Comparison of ENCODE assay signal across 8 cellular contexts in genomic region chr13:49584771-49585182, GRCh38. TPM values are rescaled to one million over a fixed set of nuclear protein-coding genes. Genes with fewer than 3 reads are reported as not detected.
DNase-seq lines count a peak whose midpoint lies in the region; ATAC-seq and TF ChIP-seq lines count a peak whose summit lies in the region.

No MANE protein-coding gene starts in this region.

- H3K36me3 ChIP-seq in HUES6 (ENCODE audit: control insufficient read depth, insufficient read depth, low read length) (peaks cover 13% of the 10 kb centered on the region), ascending aorta (peaks cover 7 to 10% of the 10 kb centered on the region in 2 donors), iPS-20b (ENCODE audit: insufficient read depth, low read depth, low read length) (peaks cover 21% of the 10 kb centered on the region), smooth muscle cell (ENCODE audit: low read depth) (no peaks in the 10 kb centered on the region)

- H3F3A ChIP-seq in smooth muscle cell (ENCODE audit: low read depth), result peaks cover 7% of the 10 kb centered on the region

- no peaks in the 10 kb centered on the region; the same call in 1 of the 2 replicates for H3K27me3 ChIP-seq in HUES6 (ENCODE audit: control insufficient read depth, insufficient read depth, low read length)
- no peaks in the 10 kb centered on the region for H3K27me3 ChIP-seq in ascending aorta
- peaks cover 7% of the 10 kb centered on the region; the same call in 1 of the 2 replicates for H3K27me3 ChIP-seq in iPS-20b (ENCODE audit: insufficient read depth, low read length)
- no peaks in the 10 kb centered on the region for H3K27me3 ChIP-seq in smooth muscle cell (ENCODE audit: low read depth)

- ATAC-seq in GM21390 (IDR thresholded peaks at IDR 0.05; ENCODE audit: unreplicated experiment), result peak; percentile 8

- H3K27ac ChIP-seq in HUES6 (ENCODE audit: low read depth, low read length), result 0 out of 2 replicates have a peak overlapping the region, but pooled peaks have one; percentile 6
- peak overlapping the region; percentile 71 to 72 for H3K27ac ChIP-seq in ascending aorta
- H3K27ac ChIP-seq in iPS-20b (ENCODE audit: low read length), result no peak overlapping the region
- H3K27ac ChIP-seq in smooth muscle cell (ENCODE audit: low read depth), result peak overlapping the region; percentile 29

- H3K4me3 ChIP-seq in HUES6 (ENCODE audit: low read depth, low read length) (peak overlapping the region; percentile 96), ascending aorta (peak overlapping the region; percentile 73 to 92), iPS-20b (ENCODE audit: low read length) (peak overlapping the region; percentile 89), smooth muscle cell (peak overlapping the region; percentile 80)

- H3K79me2 ChIP-seq in smooth muscle cell (ENCODE audit: low read depth), result peaks cover 5% of the 10 kb centered on the region

- H3K4me1 ChIP-seq in HUES6 (ENCODE audit: control insufficient read depth, insufficient read depth, low read length) (0 out of 2 replicates have a peak, but pooled peaks cover 4% of the 10 kb centered on the region), ascending aorta (peaks cover 0 to 15% of the 10 kb centered on the region in 2 donors), iPS-20b (ENCODE audit: insufficient read depth, low read length) (peaks cover 5% of the 10 kb centered on the region; the same call in 1 of the 2 replicates), smooth muscle cell (ENCODE audit: low read depth) (peaks cover 15% of the 10 kb centered on the region)

- no peaks in the 10 kb centered on the region for H4K20me1 ChIP-seq in smooth muscle cell (ENCODE audit: low read depth)

- H2AFZ ChIP-seq in smooth muscle cell (ENCODE audit: low read depth), result peak overlapping the region; percentile 100

- H3K9me3 ChIP-seq in HUES6 (ENCODE audit: control insufficient read depth, insufficient read depth, low read depth, low read length), result no peaks in the 10 kb centered on the region
- H3K9me3 ChIP-seq in ascending aorta, result no peaks in the 10 kb centered on the region
- no peaks in the 10 kb centered on the region for H3K9me3 ChIP-seq in iPS-20b (ENCODE audit: insufficient read depth, low read depth, low read length)
- H3K9me3 ChIP-seq in smooth muscle cell (replicated peaks; ENCODE audit: low read depth), result no peaks in the 10 kb centered on the region

- peak overlapping the region; percentile 81 for H3K9ac ChIP-seq in HUES6 (ENCODE audit: low read length)
- peak overlapping the region; percentile 93 for H3K9ac ChIP-seq in iPS-20b (ENCODE audit: low read depth, low read length)
- peak overlapping the region; percentile 64 for H3K9ac ChIP-seq in smooth muscle cell (ENCODE audit: low read depth)

- DNase-seq in COLO668 (lab: John Stamatoyannopoulos, UW; ENCODE audit: unreplicated experiment) (peak; percentile 46), ascending aorta (ENCODE audit: low spot score in 2 of 2) (no peak), smooth muscle cell (lab: John Stamatoyannopoulos, UW; ENCODE audit: unreplicated experiment) (no peak), SKM-1 (lab: John Stamatoyannopoulos, UW; ENCODE audit: unreplicated experiment) (no peak), NCI-H774 (lab: John Stamatoyannopoulos, UW) (no peak)

- intact Hi-C loops in ascending aorta (cut with DNase I), result loop anchor here (2.0 to 5.0 kb wide), 3 partner anchors 87 to 1352 kb away; partner anchors contain the start of genes EBPL, ITM2B and PHF11

- TF ChIP-seq CTCF in ascending aorta (IDR thresholded peaks at IDR 0.05) (no peak), smooth muscle cell (IDR thresholded peaks at IDR 0.05; ENCODE audit: borderline replicate concordance, insufficient read depth, poor library complexity, severe bottlenecking) (no peak)

- peak overlapping the region; percentile 100 for H3K4me2 ChIP-seq in smooth muscle cell

- WGBS in smooth muscle cell (ENCODE audit: low lambda C conversion rate), result 1% methylated on average over 16 of the region's 16 CpGs

RNA-seq across cellular contexts. Expression of gene RCBTB1, which starts 0.6 kb away (rescaled TPM):
- total RNA-seq in ascending aorta (2.0 TPM), smooth muscle cell (26.8 and 28.5 TPM in 2 replicates)
- 10.7 and 12.4 TPM in 2 replicates for polyA plus RNA-seq in smooth muscle cell

RNA-seq across cellular contexts. Expression of gene ARL11, which starts 43.5 kb away (rescaled TPM):
- total RNA-seq in ascending aorta, result 0.43 TPM
- 0.13 TPM in 1 of 2 replicates, not detected in the other for total RNA-seq in smooth muscle cell
- 0.17 TPM in 1 of 2 replicates, not detected in the other for polyA plus RNA-seq in smooth muscle cell
